In the genomic region with DNA sequence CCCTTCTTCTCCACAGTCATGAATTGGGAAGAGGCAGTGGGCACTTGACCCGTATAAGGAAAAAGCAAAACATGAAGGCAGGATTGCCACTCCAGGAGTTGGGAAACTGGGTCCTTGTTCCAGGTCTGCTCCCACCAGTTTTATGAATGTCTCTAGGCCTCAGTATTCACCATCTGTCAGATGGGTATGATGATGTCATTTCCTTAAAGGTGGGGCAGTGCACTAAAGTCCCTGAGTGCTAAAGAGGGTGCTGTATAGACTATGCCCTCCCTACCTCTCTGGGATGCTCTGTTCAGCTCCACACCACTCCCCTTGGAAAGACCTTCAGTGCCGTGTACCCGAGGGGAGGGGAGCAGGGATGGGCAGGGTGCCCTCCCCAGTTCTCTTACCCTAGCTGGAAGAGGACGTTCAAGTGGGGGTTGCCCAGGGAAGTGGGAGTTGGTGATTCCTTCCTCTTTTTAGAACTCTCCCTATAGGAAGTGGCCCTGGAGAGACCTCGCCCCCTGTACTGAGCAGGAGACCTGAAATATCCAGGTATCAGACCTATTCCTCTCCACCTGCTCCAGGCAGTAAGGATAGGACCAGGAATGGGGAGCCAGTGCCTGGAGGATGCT, we compare ENCODE assay signal across 1 cellular context.
TF ChIP-seq lines count a peak whose summit lies in the region.

No MANE protein-coding gene starts in this region.

TF ChIP-seq in A549, 52 proteins besides CTCF, POLR2A, EP300 and RAD21 (continued from another document):
- TF ChIP-seq CBX2 (IDR thresholded peaks at IDR 0.05; ENCODE audit: borderline replicate concordance, low read depth) (no peak), CHD2 (IDR thresholded peaks at IDR 0.05; ENCODE audit: low read length, partially characterized antibody) (no peak), RFX5 (IDR thresholded peaks at IDR 0.05) (no peak), TFCP2L1 (CRISPR knock-in tag; IDR thresholded peaks at IDR 0.05) (no peak), JUN (IDR thresholded peaks at IDR 0.05) (no peak), HEYL (CRISPR knock-in tag; IDR thresholded peaks at IDR 0.05) (no peak), RARB (CRISPR knock-in tag; IDR thresholded peaks at IDR 0.05) (no peak), CEBPB (IDR thresholded peaks at IDR 0.05) (no peak), FOXS1 (CRISPR knock-in tag; IDR thresholded peaks at IDR 0.05) (no peak), TP53 (CRISPR knock-in tag; IDR thresholded peaks at IDR 0.05) (no peak), KDM1A (IDR thresholded peaks at IDR 0.05; ENCODE audit: low read depth) (peak; percentile 84; the same call in 1 of the 2 replicates), CHD4 (IDR thresholded peaks at IDR 0.05; ENCODE audit: borderline replicate concordance) (peak; percentile 79), RCOR1 (IDR thresholded peaks at IDR 0.05; ENCODE audit: low read depth, low read length) (peak; percentile 79; the same call in 1 of the 2 replicates), ZC3H11A (IDR thresholded peaks at IDR 0.05) (no peak), GATA3 (IDR thresholded peaks at IDR 0.05; ENCODE audit: borderline replicate concordance) (no peak), ZFP36 (IDR thresholded peaks at IDR 0.05; ENCODE audit: borderline replicate concordance, partially characterized antibody) (no peak), NR3C1 (IDR thresholded peaks at IDR 0.05) (no peak), RNF2 (IDR thresholded peaks at IDR 0.05; ENCODE audit: borderline replicate concordance, low read depth) (no peak), BHLHE40 (IDR thresholded peaks at IDR 0.05; ENCODE audit: low read depth, low read length) (no peak), MAZ (IDR thresholded peaks at IDR 0.05; ENCODE audit: borderline replicate concordance, low read depth, low read length) (no peak)
- TF ChIP-seq, protein P1, sequence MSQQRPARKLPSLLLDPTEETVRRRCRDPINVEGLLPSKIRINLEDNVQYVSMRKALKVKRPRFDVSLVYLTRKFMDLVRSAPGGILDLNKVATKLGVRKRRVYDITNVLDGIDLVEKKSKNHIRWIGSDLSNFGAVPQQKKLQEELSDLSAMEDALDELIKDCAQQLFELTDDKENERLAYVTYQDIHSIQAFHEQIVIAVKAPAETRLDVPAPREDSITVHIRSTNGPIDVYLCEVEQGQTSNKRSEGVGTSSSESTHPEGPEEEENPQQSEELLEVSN (IDR thresholded peaks at IDR 0.05; ENCODE audit: borderline replicate concordance, low read depth): no peak
- TF ChIP-seq, protein P2, sequence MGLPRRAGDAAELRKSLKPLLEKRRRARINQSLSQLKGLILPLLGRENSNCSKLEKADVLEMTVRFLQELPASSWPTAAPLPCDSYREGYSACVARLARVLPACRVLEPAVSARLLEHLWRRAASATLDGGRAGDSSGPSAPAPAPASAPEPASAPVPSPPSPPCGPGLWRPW (IDR thresholded peaks at IDR 0.05): no peak
